ENCODE assay signal across 13 cellular contexts in genomic region chr14:100827140-100827517, GRCh38. TPM values are rescaled to one million over a fixed set of nuclear protein-coding genes. Genes with fewer than 3 reads are reported as not detected.
DNase-seq lines count a peak whose midpoint lies in the region; ATAC-seq, FAIRE-seq and TF ChIP-seq lines count a peak whose summit lies in the region.
"Had no signal": no experiment of that assay in that cellular context is flagged by ENCODE, and none has a peak within 500 bp of the region (broad histone marks: within the 10 kb centered on the region; RNA-seq: fewer than 3 reads in every experiment).

No MANE protein-coding gene starts in this region.

- DNase-seq in GM03348 (ENCODE audit: low spot score): peak; percentile 73
- DNase-seq in T1000 (lab: John Stamatoyannopoulos, UW): peak; percentile 10
- peak; percentile 39 for DNase-seq in fibroblast of the aortic adventitia (ENCODE audit: low read depth)
- no peak for DNase-seq in skeletal muscle cell (ENCODE audit: low read depth)
- DNase-seq in activated gamma-delta T cell treated with Interleukin-2 at 50 U/mL for 16 hours: no peak
- no peak for DNase-seq in activated naive CD4-positive, alpha-beta T cell treated with Interleukin-2 at 50 U/mL for 16 hours
- no peak for DNase-seq in RCC 7860 (ENCODE audit: low spot score)
- DNase-seq: activated CD4-positive, alpha-beta T cell treated with anti-CD3 and anti-CD28 coated beads, Interleukin-2, amount 50 U/mL, for 4 hours; DND-41; NCI-H1092; small intestine; stimulated activated naive B cell treated with anti-CD40 and anti-IgM and Interleukin-4, amounts not matched to agents 10 μg/mL and 1 μg/mL and 100 μg/mL, for 72 hours had no signal

- FAIRE-seq in RCC 7860 (lab: Jason Lieb, UNC): no peak
- FAIRE-seq: small intestine had no signal

- no peak for ATAC-seq in HG03565 (IDR thresholded peaks at IDR 0.05; ENCODE audit: unreplicated experiment)
- ATAC-seq: stimulated activated naive B cell treated with anti-CD40 and anti-IgM and Interleukin-4, amounts not matched to agents 10 μg/mL and 1 μg/mL and 100 μg/mL, for 72 hours had no signal

- H3K4me3 ChIP-seq in fibroblast of the aortic adventitia (ENCODE audit: low read depth, low read length) (peak overlapping the region; percentile 77), skeletal muscle cell (ENCODE audit: low read depth, low read length) (peak overlapping the region; percentile 73)

- TF ChIP-seq CTCF in fibroblast of the aortic adventitia (IDR thresholded peaks at IDR 0.05; ENCODE audit: insufficient read depth, low read length): peak; percentile 63

RNA-seq across cellular contexts. Expression of gene MEG3, which starts 1.2 kb away (rescaled TPM):
- 155 and 168 TPM in 2 replicates for total RNA-seq in fibroblast of the aortic adventitia (ENCODE audit: low replicate concordance)

Comparison
In these comparisons a context has a peak if more than half of its experiments do, and no peak if none do; other contexts are left out.
1. DNase-seq: peak in GM03348 (single experiment), T1000 (single experiment) and fibroblast of the aortic adventitia (single experiment); none in skeletal muscle cell (single experiment), activated gamma-delta T cell treated with Interleukin-2 at 50 U/mL for 16 hours (single experiment), activated naive CD4-positive, alpha-beta T cell treated with Interleukin-2 at 50 U/mL for 16 hours (single experiment) and RCC 7860 (single experiment).